ENCODE assay signal across 1 cellular context in genomic region chr3:9420850-9421549, GRCh38.
TF ChIP-seq lines count a peak whose summit lies in the region.

No MANE protein-coding gene starts in this region.

TF ChIP-seq in HepG2, 621 proteins besides CTCF, POLR2A, EP300 and RAD21:
- no peak for TF ChIP-seq ZFP41 (CRISPR knock-in tag; IDR thresholded peaks at IDR 0.05; ENCODE audit: borderline replicate concordance)
- no peak for TF ChIP-seq ZNF749 (CRISPR knock-in tag; IDR thresholded peaks at IDR 0.05; ENCODE audit: borderline replicate concordance)
- no peak for TF ChIP-seq SAP130 (CRISPR knock-in tag; IDR thresholded peaks at IDR 0.05; ENCODE audit: low read depth)
- no peak for TF ChIP-seq ZBTB10 (CRISPR knock-in tag; IDR thresholded peaks at IDR 0.05; ENCODE audit: borderline replicate concordance)
- peak; percentile 47; the same call in 1 of the 2 replicates for TF ChIP-seq ZNF770 (CRISPR knock-in tag; IDR thresholded peaks at IDR 0.05)
- no peak for TF ChIP-seq ZIK1 (CRISPR knock-in tag; IDR thresholded peaks at IDR 0.05; ENCODE audit: borderline replicate concordance, low read depth)
- no peak for TF ChIP-seq CHD4 (IDR thresholded peaks at IDR 0.05; ENCODE audit: borderline replicate concordance, low read length)
- TF ChIP-seq ONECUT2 (CRISPR knock-in tag; IDR thresholded peaks at IDR 0.05): no peak
- peak; percentile 90 for TF ChIP-seq ZNF121 (CRISPR knock-in tag; IDR thresholded peaks at IDR 0.05)
- no peak for TF ChIP-seq IRF2 (CRISPR knock-in tag; IDR thresholded peaks at IDR 0.05)
- TF ChIP-seq SIX4 (CRISPR knock-in tag; IDR thresholded peaks at IDR 0.05): no peak
